In genomic region chr7:1027285-1028043, GRCh38 we compare ENCODE assay signal across 8 cellular contexts. TPM values are rescaled to one million over a fixed set of nuclear protein-coding genes. Genes with fewer than 3 reads are reported as not detected.
DNase-seq lines count a peak whose midpoint lies in the region; ATAC-seq, FAIRE-seq and TF ChIP-seq lines count a peak whose summit lies in the region.

No MANE protein-coding gene starts in this region.

- peak; percentile 57 for FAIRE-seq in GM19239 (lab: Jason Lieb, UNC)
- no peak for FAIRE-seq in kidney (lab: Jason Lieb, UNC)

- TF ChIP-seq POLR2A in body of pancreas (IDR thresholded peaks at IDR 0.05): peak in 2 of 3 donors; percentile 17 to 22

- H3K4me1 ChIP-seq in BE2C (peaks cover 7% of the 10 kb centered on the region), body of pancreas (peaks cover 58% of the 10 kb centered on the region), kidney (ENCODE audit: control insufficient read depth in 1 of 2, insufficient read depth in 1 of 2, low read depth in 1 of 2, low read length in 2 of 2) (peaks cover 0 to 17% of the 10 kb centered on the region in 2 donors), stomach smooth muscle (ENCODE audit: control insufficient read depth, insufficient read depth, low read length) (peaks cover 29% of the 10 kb centered on the region)

- TF ChIP-seq CTCF in BE2C (IDR thresholded peaks at IDR 0.05; ENCODE audit: low read depth, low read length) (no peak), LNCaP clone FGC (IDR thresholded peaks at IDR 0.05; ENCODE audit: control insufficient read depth, extremely low read depth, insufficient read depth) (no peak), body of pancreas (IDR thresholded peaks at IDR 0.05) (no peak), kidney (IDR thresholded peaks at IDR 0.05; ENCODE audit: borderline replicate concordance, extremely low read depth, insufficient read depth) (no peak)

- H3K9ac ChIP-seq in kidney (ENCODE audit: low read length in 2 of 2) (peak overlapping the region; percentile 41 to 65), stomach smooth muscle (ENCODE audit: low read length in 2 of 2) (peak overlapping the region; percentile 76 to 88)

- no peaks in the 10 kb centered on the region for H3K9me3 ChIP-seq in BE2C
- no peaks in the 10 kb centered on the region for H3K9me3 ChIP-seq in body of pancreas
- no peaks in the 10 kb centered on the region for H3K9me3 ChIP-seq in kidney (ENCODE audit: control insufficient read depth in 1 of 2, low read length in 2 of 2)
- no peaks in the 10 kb centered on the region for H3K9me3 ChIP-seq in stomach smooth muscle (ENCODE audit: control insufficient read depth in 2 of 2, low read length in 2 of 2)

- peak overlapping the region; percentile 90 to 99 (median 98) for H3K27ac ChIP-seq in body of pancreas
- H3K27ac ChIP-seq in kidney (ENCODE audit: low read depth in 2 of 2, low read length in 2 of 2): peak overlapping the region; percentile 63 to 80
- peak overlapping the region; percentile 95 for H3K27ac ChIP-seq in stomach smooth muscle (ENCODE audit: low read length)

- ATAC-seq in body of pancreas: peak; percentile 2

- H3K27me3 ChIP-seq in BE2C (no peaks in the 10 kb centered on the region), body of pancreas (no peaks in the 10 kb centered on the region), stomach smooth muscle (ENCODE audit: control insufficient read depth in 1 of 2, insufficient read depth in 2 of 2, low read length in 2 of 2) (no peaks in the 10 kb centered on the region)

- peak overlapping the region; percentile 69 for H3K4me3 ChIP-seq in BE2C (ENCODE audit: low read depth, low read length)
- peak overlapping the region; percentile 62 for H3K4me3 ChIP-seq in LNCaP clone FGC (ENCODE audit: low read depth, low read length)
- H3K4me3 ChIP-seq in body of pancreas: peak overlapping the region; percentile 10 to 36
- peak overlapping the region; percentile 50 to 72 for H3K4me3 ChIP-seq in kidney (ENCODE audit: low read length in 2 of 2)
- peak overlapping the region; percentile 49 to 78 for H3K4me3 ChIP-seq in stomach smooth muscle (ENCODE audit: low read length in 2 of 2)

- H3K36me3 ChIP-seq in BE2C (peaks cover 17% of the 10 kb centered on the region), body of pancreas (replicated peaks in 1 of 2; ENCODE audit: insufficient read depth in 1 of 2, low read depth in 2 of 2) (no peaks in the 10 kb centered on the region), kidney (ENCODE audit: control insufficient read depth in 1 of 2, insufficient read depth in 2 of 2, low read length in 2 of 2) (no peaks in the 10 kb centered on the region), stomach smooth muscle (ENCODE audit: control insufficient read depth in 2 of 2, insufficient read depth in 2 of 2, low read length in 2 of 2) (peaks cover 5 to 11% of the 10 kb centered on the region in 2 donors)

- 6 to 15% methylated on average over 17 to 57 of the region's 68 CpGs for WGBS in body of pancreas, 2 donors

- DNase-seq in BE2C (no peak), GM19239 (ENCODE audit: insufficient read length, low spot score) (no peak), LNCaP clone FGC (ENCODE audit: low read depth) (no peak), body of pancreas (peak; percentile 52 to 63 (median 54)), kidney (peak; percentile 86), posterior vena cava (ENCODE audit: low spot score) (no peak)
- DNase-seq in stimulated activated CD4-positive, alpha-beta T cell treated with anti-CD3 and anti-CD28 coated beads, Interleukin-4, amount 100 ng/mL, for 24 hours: no peak

- intact Hi-C loops in body of pancreas (cut with DNase I): no loop called here
- intact Hi-C loops in kidney (cut with DNase I): no loop called here
- intact Hi-C loops in posterior vena cava (cut with DNase I): no loop called here

RNA-seq across cellular contexts. Expression of gene GPR146, which starts 16.9 kb away (rescaled TPM):
- 41.4 TPM for polyA plus RNA-seq in BE2C (2012; ENCODE audit: insufficient read depth, insufficient read length, low read depth)
- total RNA-seq in body of pancreas: 10 to 100 TPM in 1 of 2 donors, 1 to 10 TPM in 1; 8.8 to 11.2 TPM
- total RNA-seq in kidney: 10.3 TPM
- polyA plus RNA-seq in kidney (ENCODE audit: insufficient read depth, low read depth, low replicate concordance): 7.6 TPM
- total RNA-seq in posterior vena cava: 10 to 100 TPM in 1 of 2 donors, 1 to 10 TPM in 1; 9.4 to 14.3 TPM

RNA-seq across cellular contexts. Expression of gene CYP2W1, which starts 44.5 kb away (rescaled TPM):
- polyA plus RNA-seq in BE2C (2012; ENCODE audit: insufficient read depth, insufficient read length, low read depth): 0.19 TPM
- not detected for total RNA-seq in body of pancreas
- total RNA-seq in kidney: 0.13 TPM
- 0.17 TPM for polyA plus RNA-seq in kidney (ENCODE audit: insufficient read depth, low read depth, low replicate concordance)
- total RNA-seq in posterior vena cava: not detected

RNA-seq across cellular contexts. Expression of gene COX19, which starts 52.1 kb away (rescaled TPM):
- polyA plus RNA-seq in BE2C (2012; ENCODE audit: insufficient read depth, insufficient read length, low read depth): 18.8 TPM
- total RNA-seq in body of pancreas (10 to 100 TPM in 1 of 2 donors, 1 to 10 TPM in 1; 9.6 to 25.1 TPM), kidney (14.7 TPM), posterior vena cava (1 to 10 TPM; 5.9 to 8.4 TPM)
- polyA plus RNA-seq in kidney (ENCODE audit: insufficient read depth, low read depth, low replicate concordance): 4.8 TPM

Comparison
In these comparisons a context has a peak if more than half of its experiments do, and no peak if none do; other contexts are left out.
1. DNase-seq: peak in body of pancreas (4 of 4) and kidney (single experiment); none in BE2C (single experiment), GM19239 (single experiment), LNCaP clone FGC (single experiment), stimulated activated CD4-positive, alpha-beta T cell treated with anti-CD3 and anti-CD28 coated beads, Interleukin-4, amount 100 ng/mL, for 24 hours (single experiment) and posterior vena cava (single experiment).
2. Peak in every context shown above with its lines, with median percentiles within 50 percentile points of each other: H3K4me3 ChIP-seq and H3K27ac ChIP-seq.